8 cellular contexts compared by ENCODE assay signal in the genomic region with DNA sequence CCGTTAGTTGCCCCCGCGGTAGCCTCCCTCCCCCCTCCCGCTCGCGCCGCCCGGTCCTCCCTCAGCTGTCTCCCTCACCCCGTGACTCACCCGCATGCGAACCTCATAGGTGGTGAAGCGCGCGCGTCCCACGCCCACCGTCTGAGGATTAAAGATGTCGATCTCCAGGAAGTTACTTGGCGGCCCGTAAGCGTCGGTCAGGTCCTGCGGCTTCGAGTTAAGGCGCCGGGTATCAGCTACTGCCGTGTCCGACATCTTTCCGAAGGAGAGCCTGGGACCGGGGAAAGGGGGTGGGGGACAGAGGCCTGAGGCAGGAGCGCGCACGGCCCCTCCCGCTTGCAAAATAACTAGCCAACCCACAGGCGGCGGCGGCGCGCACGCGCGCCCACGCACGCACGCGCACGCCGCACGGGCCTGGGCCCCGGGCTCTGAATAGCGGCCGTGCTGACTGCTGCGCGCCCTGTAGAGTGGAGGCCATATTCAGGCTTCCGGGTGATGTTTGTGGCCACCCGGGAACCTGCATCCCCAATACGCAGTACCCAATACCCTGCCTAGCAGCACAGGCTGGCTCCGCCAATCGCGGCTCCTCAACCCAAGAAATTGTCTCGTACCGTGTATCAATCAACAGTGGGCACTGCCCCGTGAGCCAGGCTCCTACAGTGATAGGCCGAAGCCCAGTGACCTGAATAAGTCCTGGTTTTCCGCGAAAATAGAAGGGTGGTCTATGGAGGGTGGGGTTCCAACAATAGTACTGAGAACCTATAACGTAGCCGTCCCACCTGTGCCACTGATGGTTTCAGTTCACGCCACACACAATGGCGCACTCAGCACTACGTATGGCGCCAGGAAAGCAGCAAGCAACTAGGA. TPM values are rescaled to one million over a fixed set of nuclear protein-coding genes. Genes with fewer than 3 reads are reported as not detected.
A peak's percentile ranks its signal among the peaks of the same experiment; 100 is the strongest.
DNase-seq lines count a peak whose midpoint lies in the region; ATAC-seq and TF ChIP-seq lines count a peak whose summit lies in the region.

A gene (minus strand): TSS at position 283 of the 867 bp plus-strand sequence. CDS start 28 bp downstream, at position 255.

- H3K4me1 Mint-ChIP-seq in activated naive CD8-positive, alpha-beta T cell (ENCODE audit: low read depth): peaks cover 23% of the 10 kb centered on the region

- no peak for TF ChIP-seq POLR2A in testis (IDR thresholded peaks at IDR 0.05)

- H3K36me3 ChIP-seq in osteoblast (ENCODE audit: insufficient read depth, low read length) (no peaks in the 10 kb centered on the region), testis (ENCODE audit: low read depth, missing control alignments) (no peaks in the 10 kb centered on the region)

- H3K4me2 ChIP-seq in osteoblast (ENCODE audit: insufficient read depth, low read length): peak within 1 kb of the TSS; percentile 83

- DNase-seq in GM12864 (ENCODE audit: low read depth) (peak; percentile 86), NCI-H1105 treated with DMSO at 0.1 percent for 48 hours (lab: John Stamatoyannopoulos, UW) (peak; percentile 92), SKM-1 treated with dmso at 0.1 percent for 144 hours (lab: John Stamatoyannopoulos, UW; ENCODE audit: unreplicated experiment) (peak; percentile 81), glomerular visceral epithelial cell (ENCODE audit: extremely low spot score) (peak; percentile 92), osteoblast (ENCODE audit: insufficient read length, low spot score, missing footprints) (peak; percentile 93), testis (peak; percentile 93)

- peak within 1 kb of the TSS; percentile 80 for H3K4me3 ChIP-seq in GM12864 (ENCODE audit: low read depth, low read length)
- peak within 1 kb of the TSS; percentile 86 for H3K4me3 ChIP-seq in osteoblast (ENCODE audit: insufficient read depth, low read length)
- peak within 1 kb of the TSS; percentile 58 to 80 for H3K4me3 ChIP-seq in testis

- no peaks in the 10 kb centered on the region for H3K9me3 Mint-ChIP-seq in activated naive CD8-positive, alpha-beta T cell (ENCODE audit: low read depth)

- H3K9me3 ChIP-seq in osteoblast (ENCODE audit: low read depth, low read length) (no peaks in the 10 kb centered on the region), testis (no peaks in the 10 kb centered on the region)

- no peaks in the 10 kb centered on the region for H3K27me3 ChIP-seq in osteoblast (ENCODE audit: insufficient read depth, low read length)
- H3K27me3 ChIP-seq in testis: no peaks in the 10 kb centered on the region

- ATAC-seq in HG02678 (IDR thresholded peaks at IDR 0.05; ENCODE audit: unreplicated experiment): peak; percentile 95

- peaks cover 2% of the 10 kb centered on the region for H3K36me3 Mint-ChIP-seq in activated naive CD8-positive, alpha-beta T cell

- H2AFZ ChIP-seq in osteoblast (ENCODE audit: low read length): peak within 1 kb of the TSS; percentile 91

- H3K79me2 ChIP-seq in osteoblast (ENCODE audit: insufficient read depth, low read length): peaks cover 38% of the 10 kb centered on the region

- WGBS in testis, 2 donors: 1 to 2% methylated on average over 6 to 32 of the region's 72 CpGs

- H4K20me1 ChIP-seq in osteoblast (ENCODE audit: insufficient read depth, low read length): no peaks in the 10 kb centered on the region

- TF ChIP-seq CTCF in GM12864 (IDR thresholded peaks at IDR 0.05; ENCODE audit: low read depth, low read length, missing control alignments) (no peak), osteoblast (IDR thresholded peaks at IDR 0.05; ENCODE audit: extremely low read depth, low read depth, low read length) (no peak), testis (IDR thresholded peaks at IDR 0.05) (peak in 2 of 3 experiments; percentile 65 to 90)

- H3K27me3 Mint-ChIP-seq in activated naive CD8-positive, alpha-beta T cell: no peaks in the 10 kb centered on the region

- H3K27ac ChIP-seq in osteoblast (ENCODE audit: low read depth, low read length) (peak within 1 kb of the TSS; percentile 59), testis (peak within 1 kb of the TSS; percentile 83 to 90)

- peaks cover 3% of the 10 kb centered on the region for H3K4me1 ChIP-seq in osteoblast (ENCODE audit: insufficient read depth, low read length)
- no peaks in the 10 kb centered on the region for H3K4me1 ChIP-seq in testis

- intact Hi-C loops in testis (cut with DNase I; ENCODE audit: low total_unique reads): no loop called here

- peak within 1 kb of the TSS; percentile 99 for H3K4me3 Mint-ChIP-seq in activated naive CD8-positive, alpha-beta T cell

- peak within 1 kb of the TSS; percentile 94 for H3K27ac Mint-ChIP-seq in activated naive CD8-positive, alpha-beta T cell

RNA-seq across cellular contexts. Expression of the gene that starts here (rescaled TPM):
- total RNA-seq in osteoblast (64.5 and 67.7 TPM in 2 replicates), testis (10 to 100 TPM; 35.4 to 53.1 TPM)
- 39.4 TPM for polyA plus RNA-seq in testis (ENCODE audit: insufficient read depth, low read depth, low replicate concordance)

Comparison
In these comparisons a context has a peak if more than half of its experiments do, and no peak if none do; other contexts are left out.
1. Peak in every context shown above with its lines: DNase-seq, ATAC-seq, H3K4me3 ChIP-seq and H3K27ac ChIP-seq.
2. CTCF ChIP-seq: peak in testis (2 of 3); none in GM12864 (single experiment) and osteoblast (single experiment).